ENCODE assay signal across 9 cellular contexts in genomic region chr13:44523176-44524017, GRCh38. TPM values are rescaled to one million over a fixed set of nuclear protein-coding genes. Genes with fewer than 3 reads are reported as not detected.
DNase-seq lines count a peak whose midpoint lies in the region; ATAC-seq and TF ChIP-seq lines count a peak whose summit lies in the region.
"Had no signal": no experiment of that assay in that cellular context is flagged by ENCODE, and none has a peak within 500 bp of the region (broad histone marks: within the 10 kb centered on the region; RNA-seq: fewer than 3 reads in every experiment).

No MANE protein-coding gene starts in this region.

- in situ Hi-C loops in gastrocnemius medialis (cut with MboI; ENCODE audit: low sequenced_read_pairs in 4 of 4): no loop called here

- no peaks in the 10 kb centered on the region for H3K27me3 ChIP-seq in MM.1S (replicated peaks; ENCODE audit: insufficient read depth, low read length)
- H3K27me3 ChIP-seq in esophagus squamous epithelium: no peaks in the 10 kb centered on the region
- H3K27me3 ChIP-seq in gastrocnemius medialis: no peaks in the 10 kb centered on the region

- H3K27ac ChIP-seq in MM.1S (ENCODE audit: low read length) (peak overlapping the region; percentile 25; the same call in 1 of the 2 replicates), esophagus squamous epithelium (peak overlapping the region in 3 of 4 donors; percentile 39 to 57 (median 43)), gastrocnemius medialis (peak overlapping the region; percentile 65 to 73 (median 68))

- intact Hi-C loops in esophagus squamous epithelium (cut with DNase I): no loop called here
- intact Hi-C loops in gastrocnemius medialis (cut with DNase I; ENCODE audit: low total_unique reads): no loop called here

- peak overlapping the region; percentile 5; the same call in 1 of the 2 replicates for H3K4me3 ChIP-seq in MM.1S (ENCODE audit: low read length)
- no peak overlapping the region for H3K4me3 ChIP-seq in esophagus squamous epithelium
- H3K4me3 ChIP-seq in gastrocnemius medialis: peak overlapping the region in 1 of 4 donors; percentile 1

- peak; percentile 36 for DNase-seq in MM.1S
- no peak for DNase-seq in esophagus squamous epithelium (lab: John Stamatoyannopoulos, UW)
- no peak for DNase-seq in gastrocnemius medialis
- no peak for DNase-seq in COR-L47 (lab: John Stamatoyannopoulos, UW)
- no peak for DNase-seq in OCI-M2 (lab: John Stamatoyannopoulos, UW; ENCODE audit: unreplicated experiment)
- no peak for DNase-seq in foreskin melanocyte
- DNase-seq in stimulated activated CD4-positive, alpha-beta T cell treated with anti-CD3 and anti-CD28 coated beads, Interleukin-15, amount 100 ng/mL, for 24 hours: no peak
- DNase-seq: SHP77 treated with DMSO at 0.1 percent for 48 hours had no signal

- WGBS in esophagus squamous epithelium, 2 donors: 34 to 54% methylated on average over 4 of the region's 4 CpGs

- no peaks in the 10 kb centered on the region for H3K9me2 ChIP-seq in MM.1S (replicated peaks; ENCODE audit: insufficient read depth, low read length)

- TF ChIP-seq CTCF in MM.1S (IDR thresholded peaks at IDR 0.05; ENCODE audit: low read length) (no peak), esophagus squamous epithelium (IDR thresholded peaks at IDR 0.05) (no peak), gastrocnemius medialis (IDR thresholded peaks at IDR 0.05 in 4 of 5, conservative IDR thresholded peaks at IDR 0.05 in 1 of 5) (no peak)

- H3K9me3 ChIP-seq in MM.1S (replicated peaks; ENCODE audit: insufficient read depth, low read length) (no peaks in the 10 kb centered on the region), esophagus squamous epithelium (no peaks in the 10 kb centered on the region), gastrocnemius medialis (no peaks in the 10 kb centered on the region)

- H2AFZ ChIP-seq in MM.1S (ENCODE audit: low read length): no peak overlapping the region

- H3K4me1 ChIP-seq in MM.1S (ENCODE audit: low read length) (0 out of 2 replicates have a peak, but pooled peaks cover 13% of the 10 kb centered on the region), esophagus squamous epithelium (peaks cover 0 to 20% (median 9%) of the 10 kb centered on the region in 3 donors), gastrocnemius medialis (peaks cover 71 to 73% of the 10 kb centered on the region in 2 donors)

- no peak for TF ChIP-seq POLR2A in esophagus squamous epithelium (IDR thresholded peaks at IDR 0.05)
- no peak for TF ChIP-seq POLR2A in gastrocnemius medialis (IDR thresholded peaks at IDR 0.05)

- peak; percentile 46 for ATAC-seq in GM18520 (IDR thresholded peaks at IDR 0.05; ENCODE audit: unreplicated experiment)
- peak; percentile 62 to 70 for ATAC-seq in gastrocnemius medialis

- H3K36me3 ChIP-seq in MM.1S (replicated peaks; ENCODE audit: insufficient read depth, low read length) (no peaks in the 10 kb centered on the region), esophagus squamous epithelium (no peaks in the 10 kb centered on the region), gastrocnemius medialis (no peaks in the 10 kb centered on the region)

- H3F3A ChIP-seq in MM.1S (ENCODE audit: insufficient read depth, low read length): no peaks in the 10 kb centered on the region

- H4K20me1 ChIP-seq in MM.1S (ENCODE audit: insufficient read depth, low read length): no peaks in the 10 kb centered on the region

- H3K79me2 ChIP-seq in MM.1S (ENCODE audit: low read length): no peaks in the 10 kb centered on the region

- H3K4me2 ChIP-seq in MM.1S (ENCODE audit: low read depth, low read length): peak overlapping the region; percentile 46

- no peak overlapping the region; the same call in 1 of the 2 replicates for H3K9ac ChIP-seq in MM.1S (ENCODE audit: low read length)

RNA-seq across cellular contexts. Expression of gene TSC22D1, which starts 52.7 kb away (rescaled TPM):
- total RNA-seq in esophagus squamous epithelium (100 to 1,000 TPM in 1 of 4 donors, 10 to 100 TPM in 3; 18.8 to 103 (median 35.1) TPM), gastrocnemius medialis (100 to 1,000 TPM; 119 to 325 (median 193) TPM)
